ENCODE assay signal across 28 cellular contexts in the genomic region with DNA sequence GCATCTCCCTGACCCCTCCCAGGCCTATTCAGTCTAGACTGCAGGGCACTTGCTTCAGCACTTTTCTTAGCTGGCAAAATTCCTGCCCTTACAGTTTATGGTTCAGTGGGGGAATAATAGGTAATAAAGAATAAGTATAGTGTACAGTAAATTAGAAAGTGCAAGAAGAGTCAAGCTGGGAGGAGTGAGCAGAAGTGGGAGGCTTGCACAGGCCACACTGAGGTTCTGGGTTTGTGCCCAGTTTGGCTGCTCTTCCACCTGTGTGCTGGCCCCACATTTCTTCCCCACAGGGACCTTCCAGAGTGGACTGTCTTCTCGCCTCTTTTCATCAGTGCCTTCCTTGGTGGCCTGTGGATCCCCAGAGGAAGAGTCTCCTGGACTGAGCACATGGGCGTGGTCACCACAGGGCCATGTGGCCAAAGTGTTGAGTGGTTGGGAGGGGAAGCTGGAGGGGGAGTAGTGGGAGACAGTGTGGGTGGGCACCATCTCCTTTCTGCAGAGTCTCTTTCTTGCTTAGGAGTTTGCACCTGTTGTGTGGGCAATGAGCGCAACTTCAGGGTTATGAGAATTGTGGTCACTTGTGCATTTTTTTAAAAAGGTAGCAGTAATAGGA.
DNase-seq lines count a peak whose midpoint lies in the region; ATAC-seq and TF ChIP-seq lines count a peak whose summit lies in the region.
"Had no signal": no experiment of that assay in that cellular context is flagged by ENCODE, and none has a peak within 500 bp of the region (broad histone marks: within the 10 kb centered on the region; RNA-seq: fewer than 3 reads in every experiment).

No MANE protein-coding gene starts in this region.

- in situ Hi-C loops in G401 (cut with HindIII; ENCODE audit: low sequenced_read_pairs): no loop called here

- TF ChIP-seq CTCF in KMS-11 (conservative IDR thresholded peaks at IDR 0.05; ENCODE audit: low read depth, low read length) (no peak), osteocyte (IDR thresholded peaks at IDR 0.05) (no peak)

- no peak overlapping the region for H3K27ac Mint-ChIP-seq in osteocyte (ENCODE audit: unreplicated experiment)
- H3K27ac Mint-ChIP-seq: dendritic cell treated with granulocyte-macrophage colony-stimulating factor and Interleukin-4, amounts not matched to agents 40 ng/mL and 50 ng/mL, for 4 days; immature natural killer cell; progenitor cell of endocrine pancreas; stimulated activated memory B cell treated with anti-CD40 and anti-IgM and Interleukin-4, amounts not matched to agents 10 μg/mL and 1 μg/mL and 100 μg/mL, for 72 hours; T-helper 17 cell had no signal

- peak overlapping the region; percentile 41; the same call in 1 of the 2 replicates for H3K4me2 ChIP-seq in KMS-11
- H3K4me2 ChIP-seq: BLaER1, hepatocyte, SK-N-SH had no signal

- H3K36me3 Mint-ChIP-seq in osteocyte (ENCODE audit: unreplicated experiment): no peaks in the 10 kb centered on the region
- H3K36me3 Mint-ChIP-seq: immature natural killer cell; stimulated activated memory B cell treated with anti-CD40 and anti-IgM and Interleukin-4, amounts not matched to agents 10 μg/mL and 1 μg/mL and 100 μg/mL, for 72 hours had no signal

- no peaks in the 10 kb centered on the region for H3K36me3 ChIP-seq in KMS-11 (ENCODE audit: insufficient read depth)
- H3K36me3 ChIP-seq: BLaER1, gastroesophageal sphincter, neutrophil, sigmoid colon, upper lobe of left lung had no signal

- no peak overlapping the region for H3K4me3 ChIP-seq in KMS-11 (IDR thresholded peaks at IDR 0.05; ENCODE audit: insufficient read depth, low read depth, low read length)
- H3K4me3 ChIP-seq: BLaER1, gastroesophageal sphincter, hepatocyte, sigmoid colon, upper lobe of left lung had no signal

- H3K79me2 ChIP-seq in KMS-11 (ENCODE audit: insufficient read depth, low read depth): no peaks in the 10 kb centered on the region
- H3K79me2 ChIP-seq: hepatocyte had no signal

- H3K9me3 Mint-ChIP-seq in osteocyte (ENCODE audit: unreplicated experiment): no peaks in the 10 kb centered on the region
- H3K9me3 Mint-ChIP-seq: dendritic cell treated with granulocyte-macrophage colony-stimulating factor and Interleukin-4, amounts not matched to agents 40 ng/mL and 50 ng/mL, for 4 days; stimulated activated memory B cell treated with anti-CD40 and anti-IgM and Interleukin-4, amounts not matched to agents 10 μg/mL and 1 μg/mL and 100 μg/mL, for 72 hours had no signal

- peak overlapping the region; percentile 55 for H3K27ac ChIP-seq in KMS-11
- H3K27ac ChIP-seq: BLaER1, gastroesophageal sphincter, hepatocyte, neutrophil, sigmoid colon, upper lobe of left lung had no signal

- peak overlapping the region; percentile 18; the same call in 1 of the 2 replicates for H2AFZ ChIP-seq in KMS-11 (ENCODE audit: low read depth)
- H2AFZ ChIP-seq: hepatocyte had no signal

- H4K20me1 ChIP-seq in KMS-11 (ENCODE audit: insufficient read depth): no peaks in the 10 kb centered on the region
- H4K20me1 ChIP-seq: BLaER1 had no signal

- no peaks in the 10 kb centered on the region for H3K27me3 ChIP-seq in KMS-11 (ENCODE audit: insufficient read depth, low read depth)
- H3K27me3 ChIP-seq: BLaER1, gastroesophageal sphincter, hepatocyte, neutrophil, sigmoid colon, upper lobe of left lung had no signal

- H3K27me3 Mint-ChIP-seq in osteocyte (ENCODE audit: unreplicated experiment): no peaks in the 10 kb centered on the region
- H3K27me3 Mint-ChIP-seq: dendritic cell treated with granulocyte-macrophage colony-stimulating factor and Interleukin-4, amounts not matched to agents 40 ng/mL and 50 ng/mL, for 4 days; progenitor cell of endocrine pancreas; stimulated activated memory B cell treated with anti-CD40 and anti-IgM and Interleukin-4, amounts not matched to agents 10 μg/mL and 1 μg/mL and 100 μg/mL, for 72 hours; T-helper 17 cell had no signal

- DNase-seq in osteocyte (ENCODE audit: extremely low spot score, unreplicated experiment) (peak; percentile 53), G401 (ENCODE audit: low spot score) (no peak), GOT3 (lab: John Stamatoyannopoulos, UW) (no peak)
- DNase-seq: activated gamma-delta T cell; activated T-cell treated with anti-CD3 and anti-CD28 coated beads, Interleukin-2, amount 50 U/mL, for 1 hour; caudate nucleus; GDM1; H7; immature natural killer cell; left colon; NCI-H446 treated with DMSO at 0.1 percent for 48 hours; sigmoid colon; SK-N-SH; stimulated activated CD4-positive, alpha-beta T cell treated with anti-CD3 and anti-CD28 coated beads, Interleukin-4, amount 100 ng/mL, for 4 hours; substantia nigra; T-helper 17 cell; upper lobe of left lung had no signal

- H3K4me1 Mint-ChIP-seq in osteocyte (ENCODE audit: unreplicated experiment): no peaks in the 10 kb centered on the region
- H3K4me1 Mint-ChIP-seq: immature natural killer cell; stimulated activated memory B cell treated with anti-CD40 and anti-IgM and Interleukin-4, amounts not matched to agents 10 μg/mL and 1 μg/mL and 100 μg/mL, for 72 hours; T-helper 17 cell had no signal

- no peak overlapping the region for H3K4me3 Mint-ChIP-seq in osteocyte (ENCODE audit: unreplicated experiment)
- H3K4me3 Mint-ChIP-seq: dendritic cell treated with granulocyte-macrophage colony-stimulating factor and Interleukin-4, amounts not matched to agents 40 ng/mL and 50 ng/mL, for 4 days; immature natural killer cell; stimulated activated memory B cell treated with anti-CD40 and anti-IgM and Interleukin-4, amounts not matched to agents 10 μg/mL and 1 μg/mL and 100 μg/mL, for 72 hours; T-helper 17 cell had no signal

- H3K4me1 ChIP-seq in KMS-11 (ENCODE audit: low read depth, poor library complexity, severe bottlenecking): peaks cover 76% of the 10 kb centered on the region
- H3K4me1 ChIP-seq: BLaER1, gastroesophageal sphincter, sigmoid colon, upper lobe of left lung had no signal

- ATAC-seq in GM18868 (IDR thresholded peaks at IDR 0.05; ENCODE audit: unreplicated experiment) (peak; percentile 57), HG02798 (IDR thresholded peaks at IDR 0.05; ENCODE audit: poor library complexity, unreplicated experiment) (peak; percentile 54), HG03045 (IDR thresholded peaks at IDR 0.05; ENCODE audit: unreplicated experiment) (no peak)
- ATAC-seq: gastroesophageal sphincter; left colon; stimulated activated memory B cell treated with anti-CD40 and anti-IgM and Interleukin-4, amounts not matched to agents 10 μg/mL and 1 μg/mL and 100 μg/mL, for 72 hours; T-helper 17 cell had no signal

- no peak overlapping the region for H3K9ac ChIP-seq in KMS-11
- H3K9ac ChIP-seq: BLaER1, SK-N-SH had no signal
